ENCODE assay signal across 29 cellular contexts in genomic region chr3:124698030-124698770, GRCh38.
"Had no signal": no experiment of that assay in that cellular context is flagged by ENCODE, and none has a peak within 500 bp of the region (broad histone marks: within the 10 kb centered on the region; RNA-seq: fewer than 3 reads in every experiment).

No MANE protein-coding gene starts in this region.

- H3K27ac ChIP-seq: left lung, lower lobe of right lung, prostate gland, sigmoid colon, stomach, thyroid gland, transverse colon, upper lobe of left lung, vagina had no signal

- H3K36me3 Mint-ChIP-seq: immature natural killer cell; naive thymus-derived CD8-positive, alpha-beta T cell; stimulated activated naive B cell treated with anti-CD40 and anti-IgM and Interleukin-4, amounts not matched to agents 10 μg/mL and 1 μg/mL and 100 μg/mL, for 72 hours had no signal

- H3K4me1 ChIP-seq: left lung, lower lobe of right lung, prostate gland, sigmoid colon, stomach, thyroid gland, transverse colon, upper lobe of left lung, vagina had no signal

- DNase-seq: hypothalamus; immature natural killer cell; kidney; left colon; left lung; lower lobe of right lung; mammary epithelial cell; mesenchymal stem cell; naive thymus-derived CD8-positive, alpha-beta T cell; nucleus accumbens; pancreas; retina; right cardiac atrium; sigmoid colon; stimulated activated CD4-positive, alpha-beta T cell treated with anti-CD3 and anti-CD28 coated beads, Interleukin-1b, Interleukin-23, amount 100 ng/mL, for 48 hours; stimulated activated CD4-positive, alpha-beta T cell treated with anti-CD3 and anti-CD28 coated beads, Interleukin-2, amount 100 ng/mL, for 48 hours; stimulated activated naive B cell treated with anti-CD40 and anti-IgM and Interleukin-4, amounts not matched to agents 10 μg/mL and 1 μg/mL and 100 μg/mL, for 72 hours; stimulated activated naive CD8-positive, alpha-beta T cell treated with anti-CD3 and anti-CD28 coated beads, Interleukin-15, Interleukin-2, amounts not matched to agents 100 U/mL and 50 U/mL, for 24 hours; stomach; testis; thyroid gland; transverse colon had no signal

- FAIRE-seq: islet of Langerhans, kidney, pancreas, small intestine had no signal

- H3K27me3 ChIP-seq: left lung, pancreas, sigmoid colon, stomach, testis, thyroid gland, transverse colon, upper lobe of left lung, vagina had no signal

- H3K4me3 ChIP-seq: left lung, lower lobe of right lung, pancreas, prostate gland, sigmoid colon, stomach, testis, thyroid gland, transverse colon, upper lobe of left lung, vagina had no signal

- ATAC-seq: left colon; left lung; lower lobe of right lung; naive thymus-derived CD8-positive, alpha-beta T cell; pancreas; right cardiac atrium; stimulated activated naive B cell treated with anti-CD40 and anti-IgM and Interleukin-4, amounts not matched to agents 10 μg/mL and 1 μg/mL and 100 μg/mL, for 72 hours; stimulated activated naive CD8-positive, alpha-beta T cell treated with anti-CD3 and anti-CD28 coated beads, Interleukin-15, Interleukin-2, amounts not matched to agents 100 U/mL and 50 U/mL, for 24 hours had no signal

- H3K27ac Mint-ChIP-seq: immature natural killer cell; naive thymus-derived CD8-positive, alpha-beta T cell; nephron; stimulated activated naive B cell treated with anti-CD40 and anti-IgM and Interleukin-4, amounts not matched to agents 10 μg/mL and 1 μg/mL and 100 μg/mL, for 72 hours had no signal

- H3K4me3 Mint-ChIP-seq: immature natural killer cell; naive thymus-derived CD8-positive, alpha-beta T cell; nephron; neural crest cell; stimulated activated naive B cell treated with anti-CD40 and anti-IgM and Interleukin-4, amounts not matched to agents 10 μg/mL and 1 μg/mL and 100 μg/mL, for 72 hours had no signal

- H3K36me3 ChIP-seq: left lung, lower lobe of right lung, pancreas, prostate gland, sigmoid colon, thyroid gland, transverse colon, upper lobe of left lung, vagina had no signal

- H3K9me3 ChIP-seq: left lung, lower lobe of right lung, pancreas, prostate gland, sigmoid colon, stomach, testis, thyroid gland, transverse colon, upper lobe of left lung, vagina had no signal

- H3K9me3 Mint-ChIP-seq: immature natural killer cell; naive thymus-derived CD8-positive, alpha-beta T cell; nephron; neural crest cell; stimulated activated naive B cell treated with anti-CD40 and anti-IgM and Interleukin-4, amounts not matched to agents 10 μg/mL and 1 μg/mL and 100 μg/mL, for 72 hours had no signal

- H3K4me1 Mint-ChIP-seq: immature natural killer cell, nephron had no signal
